Comparison of ENCODE assay signal across 9 cellular contexts in the genomic region with DNA sequence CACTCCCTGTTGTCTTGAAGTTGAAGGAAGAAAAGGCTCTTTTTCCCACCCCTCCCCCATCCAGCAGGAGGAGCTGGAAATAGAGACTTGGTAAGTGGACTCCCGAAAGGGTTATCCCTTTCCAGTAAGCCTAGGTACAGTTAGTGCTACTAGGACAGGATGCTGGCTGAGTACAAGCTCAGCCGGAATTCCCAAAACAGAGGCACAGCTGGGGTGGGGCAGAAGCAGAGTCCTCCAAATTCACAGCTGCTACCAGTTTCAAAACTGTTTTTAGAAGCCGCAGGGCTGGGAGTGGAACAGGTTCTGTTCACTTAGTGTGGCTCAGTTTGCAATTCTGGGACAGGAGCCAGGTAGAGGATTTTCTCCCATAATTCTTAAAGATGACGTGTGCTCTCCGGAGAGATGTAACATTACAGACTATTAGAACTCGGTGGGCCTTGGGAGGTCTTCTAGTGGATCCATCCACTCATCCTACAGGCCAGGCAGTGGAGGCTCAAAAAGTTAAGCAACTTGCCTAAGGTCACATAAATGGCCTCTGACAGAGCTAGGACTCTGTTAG. TPM values are rescaled to one million over a fixed set of nuclear protein-coding genes. Genes with fewer than 3 reads are reported as not detected.
A peak's percentile ranks its signal among the peaks of the same experiment; 100 is the strongest.
DNase-seq lines count a peak whose midpoint lies in the region; ATAC-seq, FAIRE-seq and TF ChIP-seq lines count a peak whose summit lies in the region.
"Had no signal": no experiment of that assay in that cellular context is flagged by ENCODE, and none has a peak within 500 bp of the region (broad histone marks: within the 10 kb centered on the region; RNA-seq: fewer than 3 reads in every experiment).

No MANE protein-coding gene starts in this region.

- H3K4me3 ChIP-seq in Karpas-422 (ENCODE audit: low read length) (peak overlapping the region; percentile 17; the same call in 1 of the 2 replicates), HepG2 (replicated peaks in 1 of 3; ENCODE audit: insufficient read depth in 1 of 3, low read depth in 2 of 3, low read length in 3 of 3) (peak overlapping the region; percentile 30 to 54 (median 51)), tibial nerve (no peak overlapping the region), MM.1S (ENCODE audit: low read length) (no peak overlapping the region)

- H3K9me3 ChIP-seq in Karpas-422 (ENCODE audit: low read length) = no peaks in the 10 kb centered on the region
- no peaks in the 10 kb centered on the region for H3K9me3 ChIP-seq in HepG2 (ENCODE audit: low read length)
- H3K9me3 ChIP-seq in tibial nerve = peaks cover 0 to 13% (median 0%) of the 10 kb centered on the region in 4 donors
- no peaks in the 10 kb centered on the region for H3K9me3 ChIP-seq in MM.1S (replicated peaks; ENCODE audit: insufficient read depth, low read length)

- H3K4me1 ChIP-seq in Karpas-422 (ENCODE audit: low read length) (peaks cover 24% of the 10 kb centered on the region), HepG2 (ENCODE audit: insufficient read depth, low read length) (peaks cover 41% of the 10 kb centered on the region), tibial nerve (peaks cover 0 to 33% (median 24%) of the 10 kb centered on the region in 4 donors), MM.1S (ENCODE audit: low read length) (no peaks in the 10 kb centered on the region)

- no peak for DNase-seq in Karpas-422
- DNase-seq in chondrocyte (ENCODE audit: low spot score) = no peak
- no peak for DNase-seq in HepG2 (ENCODE audit: low spot score)
- DNase-seq in tibial nerve (ENCODE audit: low spot score in 2 of 2) = peak; percentile 47 to 62
- DNase-seq in MV-4-11 (lab: John Stamatoyannopoulos, UW) = no peak
- DNase-seq in 8988T = no peak
- no peak for DNase-seq in MM.1S
- DNase-seq: T-helper 1 cell had no signal

- no peaks in the 10 kb centered on the region for H3K79me2 ChIP-seq in Karpas-422 (ENCODE audit: low read length)
- H3K79me2 ChIP-seq in HepG2 (ENCODE audit: insufficient read depth, low read length) = no peaks in the 10 kb centered on the region
- H3K79me2 ChIP-seq in MM.1S (ENCODE audit: low read length) = no peaks in the 10 kb centered on the region

- in situ Hi-C loops in HepG2 (cut with HindIII; ENCODE audit: extremely low pct_ligation_motif_present, low pct_unique_long_range_greater_than_20kb) = no loop called here

- TF ChIP-seq EP300 in HepG2 (IDR thresholded peaks at IDR 0.05; ENCODE audit: low read depth in 2 of 2, low read length in 2 of 2) (no peak), HepG2 (CRISPR knock-in tag; IDR thresholded peaks at IDR 0.05; ENCODE audit: borderline replicate concordance) (no peak), tibial nerve (IDR thresholded peaks at IDR 0.05) (peak; percentile 33 to 82)

- no peaks in the 10 kb centered on the region for H3F3A ChIP-seq in MM.1S (ENCODE audit: insufficient read depth, low read length)

- no TSS peak for BruUV-seq in HepG2 (replicated peaks; lab: Mats Ljungman, UMichigan)

- TF ChIP-seq CTCF in chondrocyte (IDR thresholded peaks at IDR 0.05) (peak; percentile 17), HepG2 (CRISPR knock-in tag; IDR thresholded peaks at IDR 0.05) (no peak), tibial nerve (IDR thresholded peaks at IDR 0.05) (no peak), MM.1S (IDR thresholded peaks at IDR 0.05; ENCODE audit: low read length) (no peak)

- H3K27me3 ChIP-seq in Karpas-422 (ENCODE audit: low read length) (0 out of 2 replicates have a peak, but pooled peaks cover 2% of the 10 kb centered on the region), HepG2 (ENCODE audit: control insufficient read depth in 1 of 2, insufficient read depth in 2 of 2, low read length in 2 of 2) (no peaks in the 10 kb centered on the region), tibial nerve (no peaks in the 10 kb centered on the region), MM.1S (replicated peaks; ENCODE audit: insufficient read depth, low read length) (no peaks in the 10 kb centered on the region)

- 0 out of 2 replicates have a peak, but pooled peaks have one; percentile 13 for TF ChIP-seq RAD21 in HepG2 (CRISPR knock-in tag; IDR thresholded peaks at IDR 0.05)

- H3K4me2 ChIP-seq in Karpas-422 (ENCODE audit: low read depth, low read length, poor library complexity, severe bottlenecking) (peak overlapping the region; percentile 56), HepG2 (ENCODE audit: low read depth, low read length) (peak overlapping the region; percentile 80), MM.1S (ENCODE audit: low read depth, low read length) (no peak overlapping the region)

- H3K9me3 Mint-ChIP-seq in chondrocyte (ENCODE audit: low read depth) = peaks cover 9% of the 10 kb centered on the region

- H3K9me2 ChIP-seq in Karpas-422 (replicated peaks; ENCODE audit: insufficient read depth, low read length) (no peaks in the 10 kb centered on the region), MM.1S (replicated peaks; ENCODE audit: insufficient read depth, low read length) (no peaks in the 10 kb centered on the region)

- no peaks in the 10 kb centered on the region for H3K27me3 Mint-ChIP-seq in chondrocyte (ENCODE audit: low read depth)

- FAIRE-seq in HepG2 (lab: Jason Lieb, UNC) = no peak

- H3K4me3 Mint-ChIP-seq in chondrocyte (ENCODE audit: unreplicated experiment) = peak overlapping the region; percentile 35

- no peaks in the 10 kb centered on the region for H3K36me3 ChIP-seq in Karpas-422 (ENCODE audit: insufficient read depth, low read length)
- H3K36me3 ChIP-seq in HepG2 (replicated peaks in 1 of 2; ENCODE audit: control insufficient read depth in 1 of 2, insufficient read depth in 2 of 2, low read length in 2 of 2) = no peaks in the 10 kb centered on the region
- H3K36me3 ChIP-seq in tibial nerve = no peaks in the 10 kb centered on the region
- no peaks in the 10 kb centered on the region for H3K36me3 ChIP-seq in MM.1S (replicated peaks; ENCODE audit: insufficient read depth, low read length)

- peaks cover 54% of the 10 kb centered on the region for H3K4me1 Mint-ChIP-seq in chondrocyte (ENCODE audit: low read depth)

- intact Hi-C loops in HepG2 (cut with micrococcal nuclease; ENCODE audit: unreplicated experiment) = no loop called here

- H3K9ac ChIP-seq in Karpas-422 (ENCODE audit: low read length) (no peak overlapping the region), HepG2 (ENCODE audit: insufficient read depth, low read depth, low read length) (peak overlapping the region; percentile 40; the same call in 1 of the 2 replicates), MM.1S (ENCODE audit: low read length) (no peak overlapping the region)

- no peak for TF ChIP-seq POLR2A in HepG2 (IDR thresholded peaks at IDR 0.05; ENCODE audit: insufficient read depth in 1 of 2, low read depth in 2 of 2, low read length in 2 of 2)
- no peak for TF ChIP-seq POLR2A in tibial nerve (IDR thresholded peaks at IDR 0.05)

- POLR2A ChIA-PET in HepG2 (lab: Yijun Ruan, JAX) = interaction anchor here (0.9 to 3.0 kb wide), 4 partner anchors 18 to 109 kb away, joined by 3 to 21 read pairs (median 4); a partner anchor contains a TSS

- CTCF ChIA-PET in HepG2 (lab: Yijun Ruan, JAX; ENCODE audit: low intra/inter-chr PET ratio, low total read pairs) = no interaction called here

- H4K20me1 ChIP-seq in Karpas-422 (ENCODE audit: insufficient read depth, low read depth, low read length) = no peaks in the 10 kb centered on the region
- H4K20me1 ChIP-seq in HepG2 (ENCODE audit: insufficient read depth, low read length) = no peaks in the 10 kb centered on the region
- H4K20me1 ChIP-seq in MM.1S (ENCODE audit: insufficient read depth, low read length) = no peaks in the 10 kb centered on the region

- H3K27ac ChIP-seq in Karpas-422 (ENCODE audit: low read length) = peak overlapping the region; percentile 77
- no peak overlapping the region for H3K27ac ChIP-seq in HepG2 (ENCODE audit: extremely low read length, insufficient read depth, low read length)
- peak overlapping the region in 2 of 4 donors; percentile 69 to 75 for H3K27ac ChIP-seq in tibial nerve
- no peak overlapping the region for H3K27ac ChIP-seq in MM.1S (ENCODE audit: low read length)

- peaks cover 2% of the 10 kb centered on the region for H3K36me3 Mint-ChIP-seq in chondrocyte (ENCODE audit: low read depth)

- H2AFZ ChIP-seq in Karpas-422 (ENCODE audit: low read length) (no peak overlapping the region), HepG2 (ENCODE audit: low read length) (peak overlapping the region; percentile 62), MM.1S (ENCODE audit: low read length) (no peak overlapping the region)

- H3K27ac Mint-ChIP-seq in chondrocyte (ENCODE audit: unreplicated experiment) = peak overlapping the region; percentile 98

- WGBS in HepG2 (ENCODE audit: low lambda C conversion rate) = 32% methylated on average over 6 of the region's 6 CpGs
- 39 to 46% methylated on average over 6 of the region's 6 CpGs for WGBS in tibial nerve, 2 donors

- peak; percentile 48 for ATAC-seq in HepG2
- no peak for ATAC-seq in GM21619 (IDR thresholded peaks at IDR 0.05; ENCODE audit: unreplicated experiment)

RNA-seq across cellular contexts. Expression of a gene that starts 19.0 kb away (rescaled TPM):
- total RNA-seq in Karpas-422 (2014; rRNA removed; shearing (Covaris generic); ENCODE audit: low replicate concordance) = 9.2 and 10.7 TPM in 2 replicates
- total RNA-seq in chondrocyte (124 to 133 TPM (median 125 TPM) in 3 replicates), HepG2 (2016; rRNA removed; fragmentation: Illumina TruSeq; extraction: Trizol) (85.4 and 102 TPM in 2 replicates), tibial nerve (100 to 1,000 TPM; 279 to 370 (median 307) TPM)
- 31.3 and 33.8 TPM in 2 replicates for total RNA-seq in HepG2 (2016; cell fraction: cytosol; rRNA removed; fragmentation: Illumina TruSeq; extraction: Trizol; ENCODE audit: low read depth)
- total RNA-seq in HepG2 (2016; cell fraction: insoluble cytoplasmic fraction; rRNA removed; fragmentation: Illumina TruSeq; extraction: Trizol) = 82.8 and 99.8 TPM in 2 replicates
- 24.5 and 25.3 TPM in 2 replicates for total RNA-seq in HepG2 (2016; cell fraction: membrane; rRNA removed; fragmentation: Illumina TruSeq; extraction: Trizol)
- total RNA-seq in HepG2 (2016; cell fraction: nucleus; rRNA removed; fragmentation: Illumina TruSeq; extraction: Trizol) = 238 and 263 TPM in 2 replicates
- polyA plus RNA-seq in HepG2 (2011; rRNA removed) = 116 and 119 TPM in 2 replicates
- 80.3 and 114 TPM in 2 replicates for polyA plus RNA-seq in HepG2 (2011; cell fraction: cytosol; rRNA removed)
- 157 and 177 TPM in 2 replicates for polyA plus RNA-seq in HepG2 (2011; cell fraction: nucleus; rRNA removed)
- polyA plus RNA-seq in HepG2 (2012) = 163 and 168 TPM in 2 replicates
- polyA plus RNA-seq in HepG2 (2016; cell fraction: cytosol; fragmentation: Illumina TruSeq; extraction: Trizol; ENCODE audit: low read depth) = 1.2 and 1.7 TPM in 2 replicates
- 32.6 and 33.9 TPM in 2 replicates for polyA plus RNA-seq in HepG2 (2016; cell fraction: insoluble cytoplasmic fraction; fragmentation: Illumina TruSeq; extraction: Trizol; ENCODE audit: low read depth)
- polyA plus RNA-seq in HepG2 (2016; cell fraction: membrane; fragmentation: Illumina TruSeq; extraction: Trizol; ENCODE audit: low read depth) = 2.6 and 3.8 TPM in 2 replicates
- polyA plus RNA-seq in HepG2 (2016; cell fraction: nucleus; fragmentation: Illumina TruSeq; extraction: Trizol; ENCODE audit: insufficient read depth, low read depth) = 41.1 and 45.1 TPM in 2 replicates
- 15.6 and 209 TPM in 2 replicates for polyA minus RNA-seq in HepG2 (2011; rRNA and poly(A)+ RNA removed; ENCODE audit: low replicate concordance)
- polyA minus RNA-seq in HepG2 (2011; cell fraction: cytosol; rRNA and poly(A)+ RNA removed) = 248 and 267 TPM in 2 replicates
- 1,476 and 1,554 TPM in 2 replicates for polyA minus RNA-seq in HepG2 (2011; cell fraction: nucleus; rRNA and poly(A)+ RNA removed)

Comparison
In these comparisons a context has a peak if more than half of its experiments do, and no peak if none do; other contexts are left out.
1. DNase-seq: peak in tibial nerve (2 of 2); none in Karpas-422 (single experiment), chondrocyte (single experiment), HepG2 (single experiment), MV-4-11 (single experiment), 8988T (single experiment) and MM.1S (single experiment).
2. H3K4me3 ChIP-seq: peak in Karpas-422 (single experiment) and HepG2 (3 of 3); none in tibial nerve (0 of 4) and MM.1S (single experiment).